8 cellular contexts compared by ENCODE assay signal in the genomic region with DNA sequence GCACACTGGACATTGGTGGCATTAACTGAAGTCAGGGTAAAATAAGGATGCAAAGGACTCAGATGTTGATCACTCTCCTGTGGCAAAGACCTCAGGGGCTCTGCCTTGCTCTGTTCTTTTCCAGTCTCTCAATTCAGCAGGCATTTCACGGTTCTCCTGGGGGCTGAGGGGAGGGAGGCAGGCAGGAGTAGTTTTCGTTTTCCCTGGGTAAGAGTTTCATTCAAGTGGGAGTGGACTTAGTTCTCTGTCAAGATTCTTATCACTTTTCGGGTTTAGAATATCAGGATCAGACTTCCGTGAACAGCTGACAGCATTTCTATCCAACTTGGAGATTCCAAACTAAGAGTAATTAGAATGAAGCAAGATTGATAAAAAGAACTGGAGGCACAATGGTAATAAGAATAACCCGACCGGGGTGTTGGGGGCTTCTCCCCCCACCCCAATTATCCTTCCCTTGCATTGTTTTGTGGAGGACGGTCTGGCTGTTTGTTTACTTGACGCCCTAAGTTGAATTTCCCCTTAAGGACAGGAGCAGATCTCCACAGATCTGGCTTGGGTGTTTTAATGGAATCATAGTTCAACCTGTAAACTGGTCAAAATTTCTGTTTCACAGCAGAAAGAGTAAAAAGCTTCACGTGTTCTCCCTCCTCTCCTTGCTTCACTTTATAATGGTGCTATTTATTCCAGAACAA. TPM values are rescaled to one million over a fixed set of nuclear protein-coding genes. Genes with fewer than 3 reads are reported as not detected.
DNase-seq lines count a peak whose midpoint lies in the region; ATAC-seq and TF ChIP-seq lines count a peak whose summit lies in the region.

No MANE protein-coding gene starts in this region.

- H3K9me2 ChIP-seq in SK-N-SH, result no peaks in the 10 kb centered on the region

- POLR2A ChIA-PET in SK-N-SH (lab: Yijun Ruan, JAX), result no interaction called here

- 12% methylated on average over 9 of the region's 9 CpGs for WGBS in SK-N-SH (ENCODE audit: low lambda C conversion rate)

- H3K36me3 ChIP-seq in SK-N-SH (replicated peaks in 1 of 2; ENCODE audit: control insufficient read depth in 1 of 2, insufficient read depth in 2 of 2, low read length in 1 of 2) (no peaks in the 10 kb centered on the region), WERI-Rb-1 (no peaks in the 10 kb centered on the region), iPS-15b (ENCODE audit: control insufficient read depth, insufficient read depth, low read length) (no peaks in the 10 kb centered on the region)

- H3K27me3 Mint-ChIP-seq in stimulated activated naive B cell treated with anti-CD40 and anti-IgM and Interleukin-4, amounts not matched to agents 10 μg/mL and 1 μg/mL and 100 μg/mL, for 72 hours, result peaks cover 45 to 74% of the 10 kb centered on the region in 2 donors

- H3K4me1 Mint-ChIP-seq in stimulated activated naive B cell treated with anti-CD40 and anti-IgM and Interleukin-4, amounts not matched to agents 10 μg/mL and 1 μg/mL and 100 μg/mL, for 72 hours, result peaks cover 15 to 39% of the 10 kb centered on the region in 2 donors

- TF ChIP-seq EP300 in SK-N-SH (IDR thresholded peaks at IDR 0.05; ENCODE audit: borderline replicate concordance in 1 of 2, low read depth in 1 of 2, low read length in 1 of 2), result no peak

- TF ChIP-seq RAD21 in SK-N-SH (IDR thresholded peaks at IDR 0.05; ENCODE audit: low read length), result no peak

- no peaks in the 10 kb centered on the region; the same call in 1 of the 2 replicates for H4K20me1 ChIP-seq in SK-N-SH (ENCODE audit: insufficient read depth)

- H2AFZ ChIP-seq in SK-N-SH (ENCODE audit: low read depth), result no peak overlapping the region

- TF ChIP-seq CTCF in SK-N-SH (IDR thresholded peaks at IDR 0.05), result no peak
- TF ChIP-seq CTCF in WERI-Rb-1 (IDR thresholded peaks at IDR 0.05; ENCODE audit: low read depth, low read length), result no peak

- H3K9ac ChIP-seq in SK-N-SH (no peak overlapping the region), iPS-15b (ENCODE audit: low read depth, low read length) (no peak overlapping the region)

- ATAC-seq in SK-N-SH treated with all-trans-retinoic acid at 6 μM for 48 hours (no peak), GM21529 (IDR thresholded peaks at IDR 0.05; ENCODE audit: unreplicated experiment) (no peak), GM21576 (IDR thresholded peaks at IDR 0.05; ENCODE audit: unreplicated experiment) (no peak)
- no peak for ATAC-seq in stimulated activated naive B cell treated with anti-CD40 and anti-IgM and Interleukin-4, amounts not matched to agents 10 μg/mL and 1 μg/mL and 100 μg/mL, for 72 hours (replicated peaks)

- peak overlapping the region; percentile 97 for H3K4me2 ChIP-seq in SK-N-SH

- H3K27me3 ChIP-seq in SK-N-SH (ENCODE audit: insufficient read depth), result peaks cover 46% of the 10 kb centered on the region
- peaks cover 31% of the 10 kb centered on the region for H3K27me3 ChIP-seq in WERI-Rb-1 (ENCODE audit: insufficient read depth, low read depth, severe bottlenecking)
- peaks cover 73% of the 10 kb centered on the region for H3K27me3 ChIP-seq in iPS-15b (ENCODE audit: control insufficient read depth, insufficient read depth, low read length)

- H3K4me1 ChIP-seq in SK-N-SH (ENCODE audit: control insufficient read depth in 1 of 2, insufficient read depth in 2 of 2, low read depth in 1 of 2, low read length in 1 of 2) (peaks cover 4 to 32% of the 10 kb centered on the region in 2 experiments; a peak in 2 of 4 replicates), iPS-15b (ENCODE audit: control insufficient read depth, insufficient read depth, low read length) (peaks cover 20% of the 10 kb centered on the region)

- peak overlapping the region; percentile 15 for H3K27ac Mint-ChIP-seq in stimulated activated naive B cell treated with anti-CD40 and anti-IgM and Interleukin-4, amounts not matched to agents 10 μg/mL and 1 μg/mL and 100 μg/mL, for 72 hours

- H3K27ac ChIP-seq in SK-N-SH (ENCODE audit: low read depth in 2 of 2, low read length in 1 of 2) (no peak overlapping the region), WERI-Rb-1 (no peak overlapping the region)

- peaks cover 4 to 5% of the 10 kb centered on the region in 2 donors for H3K36me3 Mint-ChIP-seq in stimulated activated naive B cell treated with anti-CD40 and anti-IgM and Interleukin-4, amounts not matched to agents 10 μg/mL and 1 μg/mL and 100 μg/mL, for 72 hours

- CTCF ChIA-PET in SK-N-SH (lab: Yijun Ruan, JAX), result interaction anchor here (0.6 to 2.7 kb wide), 4 partner anchors 9 to 129 kb away, joined by 3 to 13 read pairs (median 5); no protein-coding TSS in a partner anchor

- H3K79me2 ChIP-seq in SK-N-SH (ENCODE audit: insufficient read depth), result no peaks in the 10 kb centered on the region

- peak overlapping the region; percentile 87 to 93 for H3K4me3 Mint-ChIP-seq in stimulated activated naive B cell treated with anti-CD40 and anti-IgM and Interleukin-4, amounts not matched to agents 10 μg/mL and 1 μg/mL and 100 μg/mL, for 72 hours

- H3K4me3 ChIP-seq in SK-N-SH (ENCODE audit: low read depth in 2 of 2, low read length in 1 of 2), result no peak overlapping the region
- H3K4me3 ChIP-seq in WERI-Rb-1 (ENCODE audit: low read depth, low read length), result peak overlapping the region; percentile 42
- H3K4me3 ChIP-seq in iPS-15b (ENCODE audit: low read depth, low read length), result peak overlapping the region; percentile 75

- H3K9me3 ChIP-seq in SK-N-SH (no peaks in the 10 kb centered on the region), WERI-Rb-1 (ENCODE audit: severe bottlenecking) (no peaks in the 10 kb centered on the region), iPS-15b (ENCODE audit: control insufficient read depth, insufficient read depth, low read length) (no peaks in the 10 kb centered on the region)

- DNase-seq in SK-N-SH, result no peak
- DNase-seq in WERI-Rb-1, result no peak
- DNase-seq in stimulated activated naive B cell treated with anti-CD40 and anti-IgM and Interleukin-4, amounts not matched to agents 10 μg/mL and 1 μg/mL and 100 μg/mL, for 72 hours, result no peak
- no peak for DNase-seq in NK-92 (lab: John Stamatoyannopoulos, UW; ENCODE audit: unreplicated experiment)

- no peaks in the 10 kb centered on the region for H3K9me3 Mint-ChIP-seq in stimulated activated naive B cell treated with anti-CD40 and anti-IgM and Interleukin-4, amounts not matched to agents 10 μg/mL and 1 μg/mL and 100 μg/mL, for 72 hours

- H3F3A ChIP-seq in SK-N-SH (replicated peaks; ENCODE audit: insufficient read depth), result peaks cover 8% of the 10 kb centered on the region

TF ChIP-seq in SK-N-SH, 30 proteins besides CTCF, POLR2A, EP300 and RAD21:
- TF ChIP-seq GATA2 (CRISPR knock-in tag; IDR thresholded peaks at IDR 0.05) (no peak), EZH2phosphoT487 (IDR thresholded peaks at IDR 0.05; ENCODE audit: borderline replicate concordance, low read depth) (peak; percentile 19; the same call in 1 of the 2 replicates)
TF ChIP-seq in SK-N-SH: peak in this region for 1.

TF ChIP-seq in SK-N-SH treated with all-trans-retinoic acid at 6 μM for 48 hours, 23 proteins besides CTCF, POLR2A, EP300 and RAD21 (continues in another document):
- TF ChIP-seq BACH2 (CRISPR knock-in tag; IDR thresholded peaks at IDR 0.05; ENCODE audit: borderline replicate concordance), result no peak
- TF ChIP-seq ZFP3 (CRISPR knock-in tag; IDR thresholded peaks at IDR 0.05), result no peak
- TF ChIP-seq, protein P1, sequence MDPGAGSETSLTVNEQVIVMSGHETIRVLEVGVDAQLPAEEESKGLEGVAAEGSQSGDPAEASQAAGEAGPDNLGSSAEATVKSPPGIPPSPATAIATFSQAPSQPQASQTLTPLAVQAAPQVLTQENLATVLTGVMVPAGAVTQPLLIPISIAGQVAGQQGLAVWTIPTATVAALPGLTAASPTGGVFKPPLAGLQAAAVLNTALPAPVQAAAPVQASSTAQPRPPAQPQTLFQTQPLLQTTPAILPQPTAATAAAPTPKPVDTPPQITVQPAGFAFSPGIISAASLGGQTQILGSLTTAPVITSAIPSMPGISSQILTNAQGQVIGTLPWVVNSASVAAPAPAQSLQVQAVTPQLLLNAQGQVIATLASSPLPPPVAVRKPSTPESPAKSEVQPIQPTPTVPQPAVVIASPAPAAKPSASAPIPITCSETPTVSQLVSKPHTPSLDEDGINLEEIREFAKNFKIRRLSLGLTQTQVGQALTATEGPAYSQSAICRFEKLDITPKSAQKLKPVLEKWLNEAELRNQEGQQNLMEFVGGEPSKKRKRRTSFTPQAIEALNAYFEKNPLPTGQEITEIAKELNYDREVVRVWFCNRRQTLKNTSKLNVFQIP (CRISPR knock-in tag; IDR thresholded peaks at IDR 0.05; ENCODE audit: borderline replicate concordance, low read depth), result no peak
- no peak for TF ChIP-seq GLIS3 (CRISPR knock-in tag; IDR thresholded peaks at IDR 0.05)
- TF ChIP-seq RARB (CRISPR knock-in tag; IDR thresholded peaks at IDR 0.05), result no peak
- TF ChIP-seq, protein P2, sequence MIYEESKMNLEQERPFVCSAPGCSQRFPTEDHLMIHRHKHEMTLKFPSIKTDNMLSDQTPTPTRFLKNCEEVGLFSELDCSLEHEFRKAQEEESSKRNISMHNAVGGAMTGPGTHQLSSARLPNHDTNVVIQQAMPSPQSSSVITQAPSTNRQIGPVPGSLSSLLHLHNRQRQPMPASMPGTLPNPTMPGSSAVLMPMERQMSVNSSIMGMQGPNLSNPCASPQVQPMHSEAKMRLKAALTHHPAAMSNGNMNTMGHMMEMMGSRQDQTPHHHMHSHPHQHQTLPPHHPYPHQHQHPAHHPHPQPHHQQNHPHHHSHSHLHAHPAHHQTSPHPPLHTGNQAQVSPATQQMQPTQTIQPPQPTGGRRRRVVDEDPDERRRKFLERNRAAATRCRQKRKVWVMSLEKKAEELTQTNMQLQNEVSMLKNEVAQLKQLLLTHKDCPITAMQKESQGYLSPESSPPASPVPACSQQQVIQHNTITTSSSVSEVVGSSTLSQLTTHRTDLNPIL (CRISPR knock-in tag; IDR thresholded peaks at IDR 0.05; ENCODE audit: low read depth), result no peak
- TF ChIP-seq CSDC2 (CRISPR knock-in tag; IDR thresholded peaks at IDR 0.05), result no peak
- TF ChIP-seq ZNF70 (CRISPR knock-in tag; IDR thresholded peaks at IDR 0.05), result no peak
- TF ChIP-seq ZNF8 (CRISPR knock-in tag; IDR thresholded peaks at IDR 0.05), result no peak
- TF ChIP-seq ARNTL (CRISPR knock-in tag; IDR thresholded peaks at IDR 0.05; ENCODE audit: borderline replicate concordance, low read depth), result no peak

RNA-seq across cellular contexts. Expression of a gene that starts 2.4 kb away (rescaled TPM):
- 29.7 TPM in 2 replicates for polyA plus RNA-seq in SK-N-SH (2012; rRNA removed)
- polyA plus RNA-seq in SK-N-SH (2012; cell fraction: cytosol; rRNA removed), result 16.4 and 25.6 TPM in 2 replicates
- 75.2 and 130 TPM in 2 replicates for polyA plus RNA-seq in SK-N-SH (2012; cell fraction: nucleus; rRNA removed)

Comparison
In these comparisons a context has a peak if more than half of its experiments do, and no peak if none do; other contexts are left out.
1. H3K4me3 ChIP-seq: peak in WERI-Rb-1 (single experiment) and iPS-15b (single experiment); none in SK-N-SH (0 of 2).